ENCODE assay signal across 31 cellular contexts in the genomic region with DNA sequence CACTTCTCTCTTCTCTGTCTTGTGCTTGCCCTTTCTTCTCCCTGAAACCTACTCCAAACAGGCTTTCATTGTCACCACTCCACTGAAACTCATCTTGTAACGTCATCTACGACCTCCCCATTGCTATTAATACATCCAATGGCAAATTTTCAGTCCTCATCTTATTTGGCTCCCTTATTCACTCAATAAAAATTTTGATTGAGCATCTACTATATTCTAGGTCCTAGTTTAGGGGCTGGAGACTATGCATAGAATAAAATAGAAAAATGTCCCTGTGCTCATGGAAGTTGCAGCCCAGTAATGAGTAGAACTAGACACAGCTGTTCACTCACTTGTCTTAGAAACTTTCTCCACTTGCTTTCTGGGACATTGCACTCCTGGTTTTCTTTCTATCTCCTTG. TPM values are rescaled to one million over a fixed set of nuclear protein-coding genes. Genes with fewer than 3 reads are reported as not detected.
A peak's percentile ranks its signal among the peaks of the same experiment; 100 is the strongest.
DNase-seq lines count a peak whose midpoint lies in the region; ATAC-seq and TF ChIP-seq lines count a peak whose summit lies in the region.
"Had no signal": no experiment of that assay in that cellular context is flagged by ENCODE, and none has a peak within 500 bp of the region (broad histone marks: within the 10 kb centered on the region; RNA-seq: fewer than 3 reads in every experiment).

No MANE protein-coding gene starts in this region.

- H3K36me3 ChIP-seq in HEK293 (ENCODE audit: control insufficient read depth in 2 of 2, insufficient read depth in 1 of 2, low read length in 2 of 2): no peaks in the 10 kb centered on the region
- H3K36me3 ChIP-seq: BE2C; BLaER1; BLaER1 treated with 17β-estradiol and CSF1 and Interleukin-3, amounts not matched to agents 10 nM and 100 nM had no signal

- in situ Hi-C loops in SK-MEL-5 (cut with HindIII; ENCODE audit: low pct_unique_long_range_greater_than_20kb, low sequenced_read_pairs): no loop called here

- H3K4me1 ChIP-seq in HEK293 (ENCODE audit: control insufficient read depth, insufficient read depth, low read length): no peaks in the 10 kb centered on the region
- H3K4me1 ChIP-seq: BE2C, BLaER1, Caco-2 had no signal

- POLR2A ChIA-PET in HEK293 (lab: Yijun Ruan, JAX): no interaction called here

- H3K27ac ChIP-seq in HEK293 (ENCODE audit: extremely low read depth, low read depth, low read length): no peak overlapping the region
- H3K27ac ChIP-seq: 22Rv1; A549; BLaER1; BLaER1 treated with 17β-estradiol and CSF1 and Interleukin-3, amounts not matched to agents 10 nM and 100 nM; C4-2B had no signal

- H3K4me3 ChIP-seq in HEK293 (ENCODE audit: low read depth, low read length): no peak overlapping the region
- H3K4me3 ChIP-seq: A549; BLaER1; BLaER1 treated with 17β-estradiol and CSF1 and Interleukin-3, amounts not matched to agents 10 nM and 100 nM had no signal

- CTCF ChIA-PET in HEK293 (lab: Yijun Ruan, JAX): interaction anchor here (1.1 kb wide), 1 partner anchor 118 kb away, joined by 3 read pairs; no protein-coding TSS in a partner anchor

- no peaks in the 10 kb centered on the region for H3K9me3 ChIP-seq in HEK293 (ENCODE audit: control insufficient read depth, insufficient read depth, low read depth, low read length)
- H3K9me3 ChIP-seq: A549, BE2C, Caco-2 had no signal

- DNase-seq in SK-MEL-5 (ENCODE audit: low read depth, low spot score) (peak; percentile 43), NCI-H82 treated with DMSO at 0.1 percent for 48 hours (lab: John Stamatoyannopoulos, UW; ENCODE audit: unreplicated experiment) (no peak)
- DNase-seq: 8988T; ACHN; AML-193; BE2C; C1 segment of cervical spinal cord; Caco-2; Calu3; CD4-positive, alpha-beta memory T cell; CD4-positive, alpha-beta T cell; CD4-positive, CD25-positive, alpha-beta regulatory T cell; CD8-positive, alpha-beta memory T cell; CD8-positive, alpha-beta T cell; COR-L47; DMS 273 treated with DMSO at 0.1 percent for 48 hours; DMS153; DMS53; DMS79; DMS79 treated with DMSO at 0.1 percent for 48 hours; DND-41; EL had no signal

- no peak for ATAC-seq in GM18909 (IDR thresholded peaks at IDR 0.05; ENCODE audit: poor library complexity, unreplicated experiment)
- ATAC-seq: A549; CD8-positive, alpha-beta T cell had no signal

- TF ChIP-seq CTCF in HEK293 (tag by site-specific recombination; IDR thresholded peaks at IDR 0.05): no peak

TF ChIP-seq in HEK293, 187 proteins besides CTCF, POLR2A, EP300 and RAD21:
- TF ChIP-seq BCL11B (tag by site-specific recombination; IDR thresholded peaks at IDR 0.05; ENCODE audit: low read depth): no peak
- TF ChIP-seq ZNF664 (tag by site-specific recombination; IDR thresholded peaks at IDR 0.05): peak; percentile 90
TF ChIP-seq in HEK293: peak in this region for 1.

RNA-seq across cellular contexts. Expression of a gene that starts 24.9 kb away (rescaled TPM):
- total RNA-seq in SK-MEL-5 (2014; rRNA removed; shearing (Covaris generic)): 2.1 and 3.6 TPM in 2 replicates
- polyA plus RNA-seq in SK-MEL-5 (2015; cell fraction: cytosol; rRNA removed): 1.3 and 1.5 TPM in 2 replicates
- polyA plus RNA-seq in SK-MEL-5 (2015; cell fraction: nucleus; rRNA removed): 0.66 and 2.1 TPM in 2 replicates
- total RNA-seq: Calu3; CD4-positive, alpha-beta memory T cell; CD4-positive, alpha-beta T cell had no signal
- polyA plus RNA-seq: BJ; CD14-positive monocyte; CD4-positive, alpha-beta memory T cell; CD4-positive, CD25-positive, alpha-beta regulatory T cell; CD8-positive, alpha-beta memory T cell had no signal
